8 cellular contexts compared by ENCODE assay signal in genomic region chr2:127674241-127675209, GRCh38.
A peak's percentile ranks its signal among the peaks of the same experiment; 100 is the strongest.
DNase-seq lines count a peak whose midpoint lies in the region; ATAC-seq and TF ChIP-seq lines count a peak whose summit lies in the region.

No MANE protein-coding gene starts in this region.

- no peak for ATAC-seq in GM19035 (IDR thresholded peaks at IDR 0.05; ENCODE audit: unreplicated experiment)
- no peak for ATAC-seq in HG03196 (IDR thresholded peaks at IDR 0.05; ENCODE audit: unreplicated experiment)

- no peaks in the 10 kb centered on the region for H3K36me3 ChIP-seq in neuron (ENCODE audit: insufficient read depth, low read length)

- DNase-seq in NCI-H748 (lab: John Stamatoyannopoulos, UW; ENCODE audit: unreplicated experiment), result peak; percentile 15
- no peak for DNase-seq in NCI-H748 treated with DMSO at 0.1 percent for 48 hours (lab: John Stamatoyannopoulos, UW)
- peak; percentile 7 for DNase-seq in activated T-cell treated with anti-CD3 and anti-CD28 coated beads for 4 hours
- peak in 1 of 2 donors; percentile 35 for DNase-seq in foreskin fibroblast
- no peak for DNase-seq in NCI-H446 treated with DMSO at 0.1 percent for 48 hours (lab: John Stamatoyannopoulos, UW)

- H3K27me3 ChIP-seq in neuron (ENCODE audit: insufficient read depth, low read length), result peaks cover 65% of the 10 kb centered on the region

- no peaks in the 10 kb centered on the region for H3K9me3 ChIP-seq in neuron (ENCODE audit: low read length)

- no peak overlapping the region for H2AFZ ChIP-seq in neuron (ENCODE audit: low read depth, low read length)

- peak overlapping the region; percentile 59 to 64 for H3K4me3 ChIP-seq in foreskin fibroblast (ENCODE audit: low read depth in 1 of 2, low read length in 2 of 2)
- peak overlapping the region; percentile 28 for H3K4me3 ChIP-seq in neuron (ENCODE audit: low read length)

- peaks cover 12% of the 10 kb centered on the region for H3K4me1 ChIP-seq in neuron (ENCODE audit: insufficient read depth, low read length)

- TF ChIP-seq CTCF in foreskin fibroblast (IDR thresholded peaks at IDR 0.05; ENCODE audit: low read depth, low read length), result no peak

Comparison
In these comparisons a context has a peak if more than half of its experiments do, and no peak if none do; other contexts are left out.
1. DNase-seq: peak in NCI-H748 (single experiment) and activated T-cell treated with anti-CD3 and anti-CD28 coated beads for 4 hours (single experiment); none in NCI-H748 treated with DMSO at 0.1 percent for 48 hours (single experiment) and NCI-H446 treated with DMSO at 0.1 percent for 48 hours (single experiment).